Comparison of ENCODE assay signal across 1 cellular context in the genomic region with DNA sequence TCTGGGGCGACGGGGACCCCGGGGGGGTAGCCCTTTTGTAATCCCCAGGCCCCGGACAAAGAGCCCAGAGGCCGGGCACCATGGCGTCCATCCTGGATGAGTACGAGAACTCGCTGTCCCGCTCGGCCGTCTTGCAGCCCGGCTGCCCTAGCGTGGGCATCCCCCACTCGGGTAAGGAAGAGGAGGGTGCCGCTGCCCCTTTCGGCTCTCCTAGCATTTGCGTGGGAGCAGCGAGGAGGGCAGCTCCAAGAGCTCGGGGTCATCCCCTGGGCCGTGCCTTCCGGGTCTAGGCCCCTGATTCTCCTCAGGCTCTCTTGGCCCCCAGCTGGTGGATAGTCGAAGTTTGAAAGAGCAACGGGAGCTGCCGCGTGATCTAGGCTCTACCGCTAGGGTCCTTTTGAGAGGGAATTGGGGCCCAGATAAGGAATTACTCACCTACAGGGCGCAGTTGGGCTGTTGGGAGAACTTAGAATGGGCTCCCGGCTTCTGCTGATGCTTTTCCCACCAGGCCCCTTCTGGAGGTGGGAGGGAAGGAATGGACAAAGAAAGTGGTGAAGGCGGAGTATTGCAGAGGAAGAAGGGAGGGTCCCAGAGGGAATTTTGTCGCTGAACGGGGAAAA.
TF ChIP-seq lines count a peak whose summit lies in the region.

No MANE protein-coding gene starts in this region.

TF ChIP-seq in HCT116, 20 proteins besides CTCF, POLR2A, EP300 and RAD21:
- TF ChIP-seq POLR2AphosphoS5 (IDR thresholded peaks at IDR 0.05; ENCODE audit: low read depth, low read length) = no peak
- TF ChIP-seq ZFX (IDR thresholded peaks at IDR 0.05) = peak; percentile 75; the same call in 1 of the 2 replicates
